1 cellular context compared by ENCODE assay signal in the genomic region with DNA sequence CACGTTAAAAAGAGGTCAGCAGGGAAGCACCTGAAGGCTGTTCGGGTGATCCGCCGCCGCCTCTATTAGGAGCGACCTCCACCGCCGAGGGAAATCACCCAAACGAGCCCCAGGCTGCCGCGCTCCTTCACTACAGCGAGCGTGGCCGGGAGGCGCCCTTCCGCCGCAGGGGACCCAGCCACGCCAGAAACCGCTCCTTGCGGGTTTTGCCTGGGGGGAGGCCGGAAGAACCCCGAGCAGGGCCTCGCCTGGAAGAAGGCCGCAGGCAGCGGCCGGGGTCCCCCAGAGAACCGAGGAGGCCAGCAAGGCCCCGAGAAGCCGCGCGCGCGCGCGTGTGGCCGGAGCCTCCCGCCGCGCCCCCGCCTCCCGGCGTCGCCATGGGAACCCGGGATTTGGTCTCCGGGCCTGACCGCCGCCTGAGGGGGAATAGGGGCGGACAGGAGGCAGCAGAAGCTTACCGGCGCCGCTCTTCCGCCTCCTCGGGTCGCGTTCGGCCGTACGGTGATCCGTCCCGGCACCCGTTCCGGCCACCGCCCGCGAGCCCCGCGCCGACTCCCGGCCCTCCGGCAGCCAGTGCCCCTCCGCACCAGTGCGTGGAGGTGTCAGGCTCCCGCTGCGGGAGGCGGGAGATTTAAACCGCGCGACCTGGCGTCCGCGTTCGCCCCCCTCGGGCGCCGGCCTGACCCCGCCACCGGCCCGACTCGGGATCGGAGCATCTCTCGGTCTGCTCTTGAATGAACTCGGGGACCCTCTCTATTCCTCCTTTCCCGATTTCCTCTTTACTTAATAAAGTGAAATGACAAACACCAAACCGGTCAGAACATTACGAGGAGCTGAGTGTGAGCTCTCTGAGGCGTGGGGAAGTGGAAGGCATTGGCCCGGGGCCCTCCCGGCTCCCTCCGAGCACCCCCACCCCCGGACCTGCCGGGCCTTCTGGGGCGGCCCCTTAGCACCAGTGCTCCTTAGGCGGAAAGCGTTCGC.
A peak's percentile ranks its signal among the peaks of the same experiment; 100 is the strongest.
TF ChIP-seq lines count a peak whose summit lies in the region.

A gene (minus strand): TSS at position 606 of the 981 bp plus-strand sequence. CDS start 42,757 bp downstream, outside the sequence.

TF ChIP-seq in HEK293, 187 proteins besides CTCF, POLR2A, EP300 and RAD21 (continued from another document and continues in another):
- TF ChIP-seq OSR2 (tag by site-specific recombination; IDR thresholded peaks at IDR 0.05) (peak; percentile 39; the same call in 1 of the 2 replicates), ZNF341 (tag by site-specific recombination; IDR thresholded peaks at IDR 0.05; ENCODE audit: low read depth) (peak; percentile 80), ZNF302 (tag by site-specific recombination; IDR thresholded peaks at IDR 0.05; ENCODE audit: low read depth) (no peak), YY2 (tag by site-specific recombination; IDR thresholded peaks at IDR 0.05) (no peak), ZNF394 (tag by site-specific recombination; IDR thresholded peaks at IDR 0.05; ENCODE audit: borderline replicate concordance) (peak; percentile 16; the same call in 1 of the 2 replicates), HOXD13 (CRISPR knock-in tag; IDR thresholded peaks at IDR 0.05; ENCODE audit: borderline replicate concordance) (no peak), ZNF561 (tag by site-specific recombination; IDR thresholded peaks at IDR 0.05; ENCODE audit: borderline replicate concordance) (peak; percentile 72; the same call in 1 of the 2 replicates), ZNF776 (tag by site-specific recombination; IDR thresholded peaks at IDR 0.05; ENCODE audit: borderline replicate concordance) (no peak), ZBTB17 (tag by site-specific recombination; IDR thresholded peaks at IDR 0.05) (0 out of 2 replicates have a peak, but pooled peaks have one; percentile 7), ZFHX2 (tag by site-specific recombination; conservative IDR thresholded peaks at IDR 0.05) (peak; percentile 28), MEIS1 (CRISPR knock-in tag; IDR thresholded peaks at IDR 0.05; ENCODE audit: borderline replicate concordance) (no peak), ZNF202 (tag by site-specific recombination; IDR thresholded peaks at IDR 0.05; ENCODE audit: borderline replicate concordance) (no peak), ZNF660 (tag by site-specific recombination; IDR thresholded peaks at IDR 0.05) (peak; percentile 63; the same call in 1 of the 2 replicates), ZNF76 (tag by site-specific recombination; IDR thresholded peaks at IDR 0.05; ENCODE audit: borderline replicate concordance, low read depth) (peak; percentile 49; the same call in 1 of the 2 replicates), ZNF677 (tag by site-specific recombination; IDR thresholded peaks at IDR 0.05) (no peak), ZSCAN30 (tag by site-specific recombination; IDR thresholded peaks at IDR 0.05) (peak; percentile 76), ZNF114 (tag by site-specific recombination; IDR thresholded peaks at IDR 0.05) (no peak), ZNF707 (tag by site-specific recombination; IDR thresholded peaks at IDR 0.05) (no peak), ZNF37A (tag by site-specific recombination; IDR thresholded peaks at IDR 0.05) (no peak), SP7 (tag by site-specific recombination; IDR thresholded peaks at IDR 0.05) (0 out of 2 replicates have a peak, but pooled peaks have one; percentile 16), ZNF768 (tag by site-specific recombination; IDR thresholded peaks at IDR 0.05) (no peak), ZNF544 (tag by site-specific recombination; IDR thresholded peaks at IDR 0.05) (no peak), SCRT2 (tag by site-specific recombination; IDR thresholded peaks at IDR 0.05) (no peak), ZBTB20 (tag by site-specific recombination; IDR thresholded peaks at IDR 0.05) (peak; percentile 97), ZNF184 (tag by site-specific recombination; IDR thresholded peaks at IDR 0.05) (no peak)
- TF ChIP-seq, protein P1, sequence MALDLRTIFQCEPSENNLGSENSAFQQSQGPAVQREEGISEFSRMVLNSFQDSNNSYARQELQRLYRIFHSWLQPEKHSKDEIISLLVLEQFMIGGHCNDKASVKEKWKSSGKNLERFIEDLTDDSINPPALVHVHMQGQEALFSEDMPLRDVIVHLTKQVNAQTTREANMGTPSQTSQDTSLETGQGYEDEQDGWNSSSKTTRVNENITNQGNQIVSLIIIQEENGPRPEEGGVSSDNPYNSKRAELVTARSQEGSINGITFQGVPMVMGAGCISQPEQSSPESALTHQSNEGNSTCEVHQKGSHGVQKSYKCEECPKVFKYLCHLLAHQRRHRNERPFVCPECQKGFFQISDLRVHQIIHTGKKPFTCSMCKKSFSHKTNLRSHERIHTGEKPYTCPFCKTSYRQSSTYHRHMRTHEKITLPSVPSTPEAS (tag by site-specific recombination; IDR thresholded peaks at IDR 0.05) = no peak
- TF ChIP-seq, protein P2, sequence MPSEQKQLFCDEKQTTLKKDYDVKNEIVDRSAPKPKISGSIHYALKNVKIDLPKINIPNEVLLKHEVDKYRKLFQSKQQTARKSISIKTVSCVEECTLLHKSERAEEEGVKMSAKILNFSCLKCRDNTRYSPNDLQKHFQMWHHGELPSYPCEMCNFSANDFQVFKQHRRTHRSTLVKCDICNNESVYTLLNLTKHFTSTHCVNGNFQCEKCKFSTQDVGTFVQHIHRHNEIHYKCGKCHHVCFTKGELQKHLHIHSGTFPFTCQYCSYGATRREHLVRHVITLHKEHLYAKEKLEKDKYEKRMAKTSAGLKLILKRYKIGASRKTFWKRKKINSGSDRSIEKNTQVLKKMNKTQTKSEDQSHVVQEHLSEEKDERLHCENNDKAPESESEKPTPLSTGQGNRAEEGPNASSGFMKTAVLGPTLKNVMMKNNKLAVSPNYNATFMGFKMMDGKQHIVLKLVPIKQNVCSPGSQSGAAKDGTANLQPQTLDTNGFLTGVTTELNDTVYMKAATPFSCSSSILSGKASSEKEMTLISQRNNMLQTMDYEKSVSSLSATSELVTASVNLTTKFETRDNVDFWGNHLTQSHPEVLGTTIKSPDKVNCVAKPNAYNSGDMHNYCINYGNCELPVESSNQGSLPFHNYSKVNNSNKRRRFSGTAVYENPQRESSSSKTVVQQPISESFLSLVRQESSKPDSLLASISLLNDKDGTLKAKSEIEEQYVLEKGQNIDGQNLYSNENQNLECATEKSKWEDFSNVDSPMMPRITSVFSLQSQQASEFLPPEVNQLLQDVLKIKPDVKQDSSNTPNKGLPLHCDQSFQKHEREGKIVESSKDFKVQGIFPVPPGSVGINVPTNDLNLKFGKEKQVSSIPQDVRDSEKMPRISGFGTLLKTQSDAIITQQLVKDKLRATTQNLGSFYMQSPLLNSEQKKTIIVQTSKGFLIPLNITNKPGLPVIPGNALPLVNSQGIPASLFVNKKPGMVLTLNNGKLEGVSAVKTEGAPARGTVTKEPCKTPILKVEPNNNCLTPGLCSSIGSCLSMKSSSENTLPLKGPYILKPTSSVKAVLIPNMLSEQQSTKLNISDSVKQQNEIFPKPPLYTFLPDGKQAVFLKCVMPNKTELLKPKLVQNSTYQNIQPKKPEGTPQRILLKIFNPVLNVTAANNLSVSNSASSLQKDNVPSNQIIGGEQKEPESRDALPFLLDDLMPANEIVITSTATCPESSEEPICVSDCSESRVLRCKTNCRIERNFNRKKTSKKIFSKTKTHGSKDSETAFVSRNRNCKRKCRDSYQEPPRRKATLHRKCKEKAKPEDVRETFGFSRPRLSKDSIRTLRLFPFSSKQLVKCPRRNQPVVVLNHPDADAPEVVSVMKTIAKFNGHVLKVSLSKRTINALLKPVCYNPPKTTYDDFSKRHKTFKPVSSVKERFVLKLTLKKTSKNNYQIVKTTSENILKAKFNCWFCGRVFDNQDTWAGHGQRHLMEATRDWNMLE (tag by site-specific recombination; conservative IDR thresholded peaks at IDR 0.05; ENCODE audit: low read depth) = no peak
- TF ChIP-seq, protein P3, sequence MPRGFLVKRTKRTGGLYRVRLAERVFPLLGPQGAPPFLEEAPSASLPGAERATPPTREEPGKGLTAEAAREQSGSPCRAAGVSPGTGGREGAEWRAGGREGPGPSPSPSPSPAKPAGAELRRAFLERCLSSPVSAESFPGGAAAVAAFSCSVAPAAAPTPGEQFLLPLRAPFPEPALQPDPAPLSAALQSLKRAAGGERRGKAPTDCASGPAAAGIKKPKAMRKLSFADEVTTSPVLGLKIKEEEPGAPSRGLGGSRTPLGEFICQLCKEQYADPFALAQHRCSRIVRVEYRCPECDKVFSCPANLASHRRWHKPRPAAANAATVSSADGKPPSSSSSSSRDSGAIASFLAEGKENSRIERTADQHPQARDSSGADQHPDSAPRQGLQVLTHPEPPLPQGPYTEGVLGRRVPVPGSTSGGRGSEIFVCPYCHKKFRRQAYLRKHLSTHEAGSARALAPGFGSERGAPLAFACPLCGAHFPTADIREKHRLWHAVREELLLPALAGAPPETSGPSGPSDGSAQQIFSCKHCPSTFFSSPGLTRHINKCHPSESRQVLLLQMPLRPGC (tag by site-specific recombination; IDR thresholded peaks at IDR 0.05) = no peak
- TF ChIP-seq, protein P4, sequence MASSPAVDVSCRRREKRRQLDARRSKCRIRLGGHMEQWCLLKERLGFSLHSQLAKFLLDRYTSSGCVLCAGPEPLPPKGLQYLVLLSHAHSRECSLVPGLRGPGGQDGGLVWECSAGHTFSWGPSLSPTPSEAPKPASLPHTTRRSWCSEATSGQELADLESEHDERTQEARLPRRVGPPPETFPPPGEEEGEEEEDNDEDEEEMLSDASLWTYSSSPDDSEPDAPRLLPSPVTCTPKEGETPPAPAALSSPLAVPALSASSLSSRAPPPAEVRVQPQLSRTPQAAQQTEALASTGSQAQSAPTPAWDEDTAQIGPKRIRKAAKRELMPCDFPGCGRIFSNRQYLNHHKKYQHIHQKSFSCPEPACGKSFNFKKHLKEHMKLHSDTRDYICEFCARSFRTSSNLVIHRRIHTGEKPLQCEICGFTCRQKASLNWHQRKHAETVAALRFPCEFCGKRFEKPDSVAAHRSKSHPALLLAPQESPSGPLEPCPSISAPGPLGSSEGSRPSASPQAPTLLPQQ (tag by site-specific recombination; IDR thresholded peaks at IDR 0.05) = no peak
- TF ChIP-seq, protein P5, sequence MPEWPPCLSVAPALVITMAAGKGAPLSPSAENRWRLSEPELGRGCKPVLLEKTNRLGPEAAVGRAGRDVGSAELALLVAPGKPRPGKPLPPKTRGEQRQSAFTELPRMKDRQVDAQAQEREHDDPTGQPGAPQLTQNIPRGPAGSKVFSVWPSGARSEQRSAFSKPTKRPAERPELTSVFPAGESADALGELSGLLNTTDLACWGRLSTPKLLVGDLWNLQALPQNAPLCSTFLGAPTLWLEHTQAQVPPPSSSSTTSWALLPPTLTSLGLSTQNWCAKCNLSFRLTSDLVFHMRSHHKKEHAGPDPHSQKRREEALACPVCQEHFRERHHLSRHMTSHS (tag by site-specific recombination; IDR thresholded peaks at IDR 0.05) = no peak
- TF ChIP-seq, protein P6, sequence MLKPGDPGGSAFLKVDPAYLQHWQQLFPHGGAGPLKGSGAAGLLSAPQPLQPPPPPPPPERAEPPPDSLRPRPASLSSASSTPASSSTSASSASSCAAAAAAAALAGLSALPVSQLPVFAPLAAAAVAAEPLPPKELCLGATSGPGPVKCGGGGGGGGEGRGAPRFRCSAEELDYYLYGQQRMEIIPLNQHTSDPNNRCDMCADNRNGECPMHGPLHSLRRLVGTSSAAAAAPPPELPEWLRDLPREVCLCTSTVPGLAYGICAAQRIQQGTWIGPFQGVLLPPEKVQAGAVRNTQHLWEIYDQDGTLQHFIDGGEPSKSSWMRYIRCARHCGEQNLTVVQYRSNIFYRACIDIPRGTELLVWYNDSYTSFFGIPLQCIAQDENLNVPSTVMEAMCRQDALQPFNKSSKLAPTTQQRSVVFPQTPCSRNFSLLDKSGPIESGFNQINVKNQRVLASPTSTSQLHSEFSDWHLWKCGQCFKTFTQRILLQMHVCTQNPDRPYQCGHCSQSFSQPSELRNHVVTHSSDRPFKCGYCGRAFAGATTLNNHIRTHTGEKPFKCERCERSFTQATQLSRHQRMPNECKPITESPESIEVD (tag by site-specific recombination; IDR thresholded peaks at IDR 0.05) = no peak
- TF ChIP-seq, protein P7, sequence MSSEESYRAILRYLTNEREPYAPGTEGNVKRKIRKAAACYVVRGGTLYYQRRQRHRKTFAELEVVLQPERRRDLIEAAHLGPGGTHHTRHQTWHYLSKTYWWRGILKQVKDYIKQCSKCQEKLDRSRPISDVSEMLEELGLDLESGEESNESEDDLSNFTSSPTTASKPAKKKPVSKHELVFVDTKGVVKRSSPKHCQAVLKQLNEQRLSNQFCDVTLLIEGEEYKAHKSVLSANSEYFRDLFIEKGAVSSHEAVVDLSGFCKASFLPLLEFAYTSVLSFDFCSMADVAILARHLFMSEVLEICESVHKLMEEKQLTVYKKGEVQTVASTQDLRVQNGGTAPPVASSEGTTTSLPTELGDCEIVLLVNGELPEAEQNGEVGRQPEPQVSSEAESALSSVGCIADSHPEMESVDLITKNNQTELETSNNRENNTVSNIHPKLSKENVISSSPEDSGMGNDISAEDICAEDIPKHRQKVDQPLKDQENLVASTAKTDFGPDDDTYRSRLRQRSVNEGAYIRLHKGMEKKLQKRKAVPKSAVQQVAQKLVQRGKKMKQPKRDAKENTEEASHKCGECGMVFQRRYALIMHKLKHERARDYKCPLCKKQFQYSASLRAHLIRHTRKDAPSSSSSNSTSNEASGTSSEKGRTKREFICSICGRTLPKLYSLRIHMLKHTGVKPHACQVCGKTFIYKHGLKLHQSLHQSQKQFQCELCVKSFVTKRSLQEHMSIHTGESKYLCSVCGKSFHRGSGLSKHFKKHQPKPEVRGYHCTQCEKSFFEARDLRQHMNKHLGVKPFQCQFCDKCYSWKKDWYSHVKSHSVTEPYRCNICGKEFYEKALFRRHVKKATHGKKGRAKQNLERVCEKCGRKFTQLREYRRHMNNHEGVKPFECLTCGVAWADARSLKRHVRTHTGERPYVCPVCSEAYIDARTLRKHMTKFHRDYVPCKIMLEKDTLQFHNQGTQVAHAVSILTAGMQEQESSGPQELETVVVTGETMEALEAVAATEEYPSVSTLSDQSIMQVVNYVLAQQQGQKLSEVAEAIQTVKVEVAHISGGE (tag by site-specific recombination; conservative IDR thresholded peaks at IDR 0.05; ENCODE audit: low read depth) = peak; percentile 46; the same call in 1 of the 2 replicates
- TF ChIP-seq, protein P8, sequence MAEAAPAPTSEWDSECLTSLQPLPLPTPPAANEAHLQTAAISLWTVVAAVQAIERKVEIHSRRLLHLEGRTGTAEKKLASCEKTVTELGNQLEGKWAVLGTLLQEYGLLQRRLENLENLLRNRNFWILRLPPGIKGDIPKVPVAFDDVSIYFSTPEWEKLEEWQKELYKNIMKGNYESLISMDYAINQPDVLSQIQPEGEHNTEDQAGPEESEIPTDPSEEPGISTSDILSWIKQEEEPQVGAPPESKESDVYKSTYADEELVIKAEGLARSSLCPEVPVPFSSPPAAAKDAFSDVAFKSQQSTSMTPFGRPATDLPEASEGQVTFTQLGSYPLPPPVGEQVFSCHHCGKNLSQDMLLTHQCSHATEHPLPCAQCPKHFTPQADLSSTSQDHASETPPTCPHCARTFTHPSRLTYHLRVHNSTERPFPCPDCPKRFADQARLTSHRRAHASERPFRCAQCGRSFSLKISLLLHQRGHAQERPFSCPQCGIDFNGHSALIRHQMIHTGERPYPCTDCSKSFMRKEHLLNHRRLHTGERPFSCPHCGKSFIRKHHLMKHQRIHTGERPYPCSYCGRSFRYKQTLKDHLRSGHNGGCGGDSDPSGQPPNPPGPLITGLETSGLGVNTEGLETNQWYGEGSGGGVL (tag by site-specific recombination; IDR thresholded peaks at IDR 0.05) = peak; percentile 81
- TF ChIP-seq, protein P9, sequence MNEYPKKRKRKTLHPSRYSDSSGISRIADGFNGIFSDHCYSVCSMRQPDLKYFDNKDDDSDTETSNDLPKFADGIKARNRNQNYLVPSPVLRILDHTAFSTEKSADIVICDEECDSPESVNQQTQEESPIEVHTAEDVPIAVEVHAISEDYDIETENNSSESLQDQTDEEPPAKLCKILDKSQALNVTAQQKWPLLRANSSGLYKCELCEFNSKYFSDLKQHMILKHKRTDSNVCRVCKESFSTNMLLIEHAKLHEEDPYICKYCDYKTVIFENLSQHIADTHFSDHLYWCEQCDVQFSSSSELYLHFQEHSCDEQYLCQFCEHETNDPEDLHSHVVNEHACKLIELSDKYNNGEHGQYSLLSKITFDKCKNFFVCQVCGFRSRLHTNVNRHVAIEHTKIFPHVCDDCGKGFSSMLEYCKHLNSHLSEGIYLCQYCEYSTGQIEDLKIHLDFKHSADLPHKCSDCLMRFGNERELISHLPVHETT (tag by site-specific recombination; IDR thresholded peaks at IDR 0.05) = no peak
